Comparison of ENCODE assay signal across 1 cellular context in genomic region chr16:27268376-27269299, GRCh38.
TF ChIP-seq lines count a peak whose summit lies in the region.

NSMCE1 (minus strand) TSS chr16:27268772; CDS start chr16:27257570, 11,202 bp downstream.

TF ChIP-seq in HepG2, 621 proteins besides CTCF, POLR2A, EP300 and RAD21 (continued from another document and continues in another):
- TF ChIP-seq ZNF503 (CRISPR knock-in tag; IDR thresholded peaks at IDR 0.05) (no peak), ZBTB49 (CRISPR knock-in tag; IDR thresholded peaks at IDR 0.05; ENCODE audit: borderline replicate concordance) (0 out of 2 replicates have a peak, but pooled peaks have one; percentile 12), ZNF280B (CRISPR knock-in tag; IDR thresholded peaks at IDR 0.05; ENCODE audit: borderline replicate concordance) (peak; percentile 81; the same call in 1 of the 2 replicates), NFE2 (CRISPR knock-in tag; IDR thresholded peaks at IDR 0.05) (no peak), ZFP62 (CRISPR knock-in tag; IDR thresholded peaks at IDR 0.05) (0 out of 2 replicates have a peak, but pooled peaks have one; percentile 31), ZNF570 (CRISPR knock-in tag; IDR thresholded peaks at IDR 0.05; ENCODE audit: borderline replicate concordance) (no peak; the same call in 1 of the 2 replicates), ZNF44 (CRISPR knock-in tag; IDR thresholded peaks at IDR 0.05) (peak; percentile 61; the same call in 1 of the 2 replicates), ZNF350 (CRISPR knock-in tag; IDR thresholded peaks at IDR 0.05; ENCODE audit: borderline replicate concordance, low read depth) (peak; percentile 53; the same call in 1 of the 2 replicates), FOXK2 (IDR thresholded peaks at IDR 0.05) (no peak), SKI (IDR thresholded peaks at IDR 0.05; ENCODE audit: partially characterized antibody) (no peak), TFDP1 (CRISPR knock-in tag; IDR thresholded peaks at IDR 0.05; ENCODE audit: borderline replicate concordance) (peak; percentile 55; the same call in 1 of the 2 replicates), TRAFD1 (CRISPR knock-in tag; IDR thresholded peaks at IDR 0.05; ENCODE audit: borderline replicate concordance) (no peak; the same call in 1 of the 2 replicates), RFX5 (IDR thresholded peaks at IDR 0.05; ENCODE audit: low read depth, low read length) (no peak; the same call in 1 of the 2 replicates), HES4 (CRISPR knock-in tag; IDR thresholded peaks at IDR 0.05; ENCODE audit: borderline replicate concordance) (no peak; the same call in none of the 2 replicates), MED13 (CRISPR knock-in tag; IDR thresholded peaks at IDR 0.05) (no peak), HNRNPL (IDR thresholded peaks at IDR 0.05; ENCODE audit: low read depth, low read length) (peak; percentile 84; the same call in 1 of the 2 replicates), CENPT (CRISPR knock-in tag; IDR thresholded peaks at IDR 0.05; ENCODE audit: low read depth) (no peak), ZNF232 (CRISPR knock-in tag; IDR thresholded peaks at IDR 0.05; ENCODE audit: borderline replicate concordance) (peak; percentile 51; the same call in 1 of the 2 replicates), TCF12 (IDR thresholded peaks at IDR 0.05) (no peak), TCF12 (CRISPR knock-in tag; IDR thresholded peaks at IDR 0.05) (no peak), ATF5 (CRISPR knock-in tag; IDR thresholded peaks at IDR 0.05; ENCODE audit: low read depth) (peak; percentile 81; the same call in 1 of the 2 replicates), ZNF777 (CRISPR knock-in tag; IDR thresholded peaks at IDR 0.05) (peak; percentile 41; the same call in 1 of the 2 replicates), DR1 (CRISPR knock-in tag; IDR thresholded peaks at IDR 0.05) (peak; percentile 96), ZNF224 (CRISPR knock-in tag; IDR thresholded peaks at IDR 0.05) (peak; percentile 86; the same call in 1 of the 2 replicates), TP53 (CRISPR knock-in tag; conservative IDR thresholded peaks at IDR 0.05) (peak; percentile 76; the same call in 1 of the 2 replicates), ZBTB21 (CRISPR knock-in tag; IDR thresholded peaks at IDR 0.05) (peak; percentile 83; the same call in 1 of the 2 replicates), SMAD3 (CRISPR knock-in tag; IDR thresholded peaks at IDR 0.05) (peak; percentile 50; the same call in 1 of the 2 replicates), ZNF276 (CRISPR knock-in tag; IDR thresholded peaks at IDR 0.05; ENCODE audit: low read depth) (no peak), TFDP2 (CRISPR knock-in tag; IDR thresholded peaks at IDR 0.05) (peak; percentile 77), ZBTB34 (CRISPR knock-in tag; IDR thresholded peaks at IDR 0.05) (no peak), SNAPC5 (CRISPR knock-in tag; IDR thresholded peaks at IDR 0.05; ENCODE audit: borderline replicate concordance) (no peak; the same call in none of the 2 replicates), BATF2 (CRISPR knock-in tag; IDR thresholded peaks at IDR 0.05) (0 out of 2 replicates have a peak, but pooled peaks have one; percentile 42), PHF21A (CRISPR knock-in tag; IDR thresholded peaks at IDR 0.05) (peak; percentile 64; the same call in 1 of the 2 replicates), GFI1 (CRISPR knock-in tag; IDR thresholded peaks at IDR 0.05; ENCODE audit: borderline replicate concordance) (no peak; the same call in 1 of the 2 replicates), RBFOX2 (IDR thresholded peaks at IDR 0.05; ENCODE audit: low read depth, low read length) (peak; percentile 95), POLR2G (IDR thresholded peaks at IDR 0.05; ENCODE audit: low read depth, low read length) (peak; percentile 98), ZNF687 (CRISPR knock-in tag; IDR thresholded peaks at IDR 0.05) (peak; percentile 98), ZNF343 (CRISPR knock-in tag; IDR thresholded peaks at IDR 0.05) (peak; percentile 50; the same call in 1 of the 2 replicates)
